Comparison of ENCODE assay signal across 11 cellular contexts in the genomic region with DNA sequence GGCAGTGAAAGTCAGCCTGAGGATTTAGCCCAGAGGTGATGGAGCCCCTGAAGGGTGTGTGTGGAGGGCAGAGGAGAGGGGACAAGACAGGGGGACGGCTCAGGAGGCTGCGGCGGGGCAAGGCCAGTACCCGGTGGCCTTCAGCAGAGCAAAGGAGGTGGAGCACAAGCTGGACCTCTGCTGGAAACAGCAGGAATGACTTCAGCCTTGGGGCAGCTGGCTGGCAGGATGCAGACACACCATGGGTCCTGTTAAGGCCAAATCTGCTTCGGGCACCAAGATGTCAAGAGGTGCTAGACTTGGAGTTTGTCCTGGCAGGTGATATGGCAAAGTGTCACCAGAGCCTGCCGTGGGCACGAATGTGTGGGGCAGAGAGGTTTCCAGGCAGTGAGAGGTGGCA.
DNase-seq lines count a peak whose midpoint lies in the region; ATAC-seq and TF ChIP-seq lines count a peak whose summit lies in the region.
"Had no signal": no experiment of that assay in that cellular context is flagged by ENCODE, and none has a peak within 500 bp of the region (broad histone marks: within the 10 kb centered on the region; RNA-seq: fewer than 3 reads in every experiment).

No MANE protein-coding gene starts in this region.

- no peaks in the 10 kb centered on the region for H3K27me3 Mint-ChIP-seq in activated CD4-positive, alpha-beta T cell treated with anti-CD3 and anti-CD28 coated beads, Interleukin-2, amount 10 ng/mL, durations not matched to agents 7 days and 5 days
- no peaks in the 10 kb centered on the region for H3K27me3 Mint-ChIP-seq in WTC11 (ENCODE audit: low read depth)

- H3K9ac ChIP-seq in stomach smooth muscle (ENCODE audit: low read length in 2 of 2) = peak overlapping the region in 1 of 2 donors; percentile 3

- DNase-seq in activated CD4-positive, alpha-beta T cell treated with anti-CD3 and anti-CD28 coated beads, Interleukin-2, amount 10 ng/mL, durations not matched to agents 7 days and 5 days = no peak
- DNase-seq in activated CD4-positive, alpha-beta T cell treated with anti-CD3 and anti-CD28 coated beads, Interleukin-2, amount 50 U/mL, for 48 hours = no peak
- DNase-seq in WTC11 (ENCODE audit: low spot score) (no peak), foreskin keratinocyte (no peak)
- no peak for DNase-seq in activated effector memory CD4-positive, alpha-beta T cell treated with Interleukin-2 at 50 U/mL for 16 hours
- DNase-seq: activated CD4-positive, alpha-beta T cell treated with anti-CD3 and anti-CD28 coated beads for 1 hour; NCI-H2081 treated with DMSO at 0.1 percent for 48 hours had no signal

- H3K4me3 ChIP-seq in stomach smooth muscle (ENCODE audit: low read length in 2 of 2) = no peak overlapping the region
- H3K4me3 ChIP-seq: cardiac muscle cell had no signal

- CTCF ChIA-PET in activated CD4-positive, alpha-beta T cell treated with anti-CD3 and anti-CD28 coated beads, Interleukin-2, amount 10 ng/mL, durations not matched to agents 7 days and 5 days (lab: Charles Lee) = interaction anchor here (1.4 to 1.7 kb wide), 2 partner anchors 12 to 35 kb away, joined by 3 to 5 read pairs; no protein-coding TSS in a partner anchor
- CTCF ChIA-PET in WTC11 (lab: Charles Lee) = interaction anchor here (0.7 to 1.7 kb wide), 3 partner anchors 31 to 60 kb away, joined by 3 to 5 read pairs (median 4); no protein-coding TSS in a partner anchor

- H3K27me3 ChIP-seq in foreskin keratinocyte (no peaks in the 10 kb centered on the region), stomach smooth muscle (ENCODE audit: control insufficient read depth in 1 of 2, insufficient read depth in 2 of 2, low read length in 2 of 2) (no peaks in the 10 kb centered on the region)
- H3K27me3 ChIP-seq: cardiac muscle cell had no signal

- POLR2A ChIA-PET in activated CD4-positive, alpha-beta T cell treated with anti-CD3 and anti-CD28 coated beads, Interleukin-2, amount 10 ng/mL, durations not matched to agents 7 days and 5 days (lab: Charles Lee) = no interaction called here
- POLR2A ChIA-PET in WTC11 (lab: Charles Lee) = interaction anchor here (0.5 kb wide), 1 partner anchor 462 kb away, joined by 3 read pairs; no protein-coding TSS in a partner anchor

- H3K4me1 ChIP-seq in foreskin keratinocyte (peaks cover 3% of the 10 kb centered on the region), stomach smooth muscle (ENCODE audit: control insufficient read depth, insufficient read depth, low read length) (peaks cover 22% of the 10 kb centered on the region)

- peak overlapping the region; percentile 47 for H3K27ac Mint-ChIP-seq in activated CD4-positive, alpha-beta T cell treated with anti-CD3 and anti-CD28 coated beads, Interleukin-2, amount 10 ng/mL, durations not matched to agents 7 days and 5 days
- H3K27ac Mint-ChIP-seq in WTC11 = no peak overlapping the region; the same call in 1 of the 2 replicates

- TF ChIP-seq CTCF in WTC11 (IDR thresholded peaks at IDR 0.05) = no peak
- TF ChIP-seq CTCF in foreskin keratinocyte (conservative IDR thresholded peaks at IDR 0.05) = peak; percentile 3

- H3K4me3 Mint-ChIP-seq in activated CD4-positive, alpha-beta T cell treated with anti-CD3 and anti-CD28 coated beads, Interleukin-2, amount 10 ng/mL, durations not matched to agents 7 days and 5 days = peak overlapping the region; percentile 97
- H3K4me3 Mint-ChIP-seq in WTC11 = no peak overlapping the region

- peaks cover 8 to 44% of the 10 kb centered on the region in 2 donors for H3K36me3 ChIP-seq in stomach smooth muscle (ENCODE audit: control insufficient read depth in 2 of 2, insufficient read depth in 2 of 2, low read length in 2 of 2)
- H3K36me3 ChIP-seq: cardiac muscle cell had no signal

- peaks cover 75% of the 10 kb centered on the region for H3K4me1 Mint-ChIP-seq in activated CD4-positive, alpha-beta T cell treated with anti-CD3 and anti-CD28 coated beads, Interleukin-2, amount 10 ng/mL, durations not matched to agents 7 days and 5 days
- no peaks in the 10 kb centered on the region for H3K4me1 Mint-ChIP-seq in WTC11

- ATAC-seq in WTC11 = peak; percentile 43
- no peak for ATAC-seq in foreskin keratinocyte
- no peak for ATAC-seq in GM18502 (IDR thresholded peaks at IDR 0.05; ENCODE audit: poor library complexity, unreplicated experiment)
- ATAC-seq in GM18498 (IDR thresholded peaks at IDR 0.05; ENCODE audit: unreplicated experiment) = no peak

- no peaks in the 10 kb centered on the region for H3K9me3 ChIP-seq in stomach smooth muscle (ENCODE audit: control insufficient read depth in 2 of 2, low read length in 2 of 2)

- H3K9me3 Mint-ChIP-seq in activated CD4-positive, alpha-beta T cell treated with anti-CD3 and anti-CD28 coated beads, Interleukin-2, amount 10 ng/mL, durations not matched to agents 7 days and 5 days = no peaks in the 10 kb centered on the region
- no peaks in the 10 kb centered on the region for H3K9me3 Mint-ChIP-seq in WTC11

- H3K27ac ChIP-seq in foreskin keratinocyte (no peak overlapping the region), stomach smooth muscle (ENCODE audit: low read length) (peak overlapping the region; percentile 41)
- H3K27ac ChIP-seq: cardiac muscle cell had no signal

- H3K36me3 Mint-ChIP-seq in activated CD4-positive, alpha-beta T cell treated with anti-CD3 and anti-CD28 coated beads, Interleukin-2, amount 10 ng/mL, durations not matched to agents 7 days and 5 days (ENCODE audit: low read depth) = peaks cover 86% of the 10 kb centered on the region
- no peaks in the 10 kb centered on the region for H3K36me3 Mint-ChIP-seq in WTC11

TF ChIP-seq in WTC11, 78 proteins besides CTCF, POLR2A, EP300 and RAD21:
- TF ChIP-seq TEAD4 (CRISPR knock-in tag; IDR thresholded peaks at IDR 0.05) (no peak), GABPB1 (CRISPR knock-in tag; IDR thresholded peaks at IDR 0.05) (no peak), ZNF671 (CRISPR knock-in tag; IDR thresholded peaks at IDR 0.05) (no peak), ATF1 (CRISPR knock-in tag; IDR thresholded peaks at IDR 0.05) (no peak), GTF2I (CRISPR knock-in tag; conservative IDR thresholded peaks at IDR 0.05) (no peak), ZNF219 (CRISPR knock-in tag; IDR thresholded peaks at IDR 0.05; ENCODE audit: borderline replicate concordance) (no peak), SMAD4 (CRISPR knock-in tag; IDR thresholded peaks at IDR 0.05) (no peak), ZNF232 (CRISPR knock-in tag; IDR thresholded peaks at IDR 0.05) (no peak)
- TF ChIP-seq, protein P1, sequence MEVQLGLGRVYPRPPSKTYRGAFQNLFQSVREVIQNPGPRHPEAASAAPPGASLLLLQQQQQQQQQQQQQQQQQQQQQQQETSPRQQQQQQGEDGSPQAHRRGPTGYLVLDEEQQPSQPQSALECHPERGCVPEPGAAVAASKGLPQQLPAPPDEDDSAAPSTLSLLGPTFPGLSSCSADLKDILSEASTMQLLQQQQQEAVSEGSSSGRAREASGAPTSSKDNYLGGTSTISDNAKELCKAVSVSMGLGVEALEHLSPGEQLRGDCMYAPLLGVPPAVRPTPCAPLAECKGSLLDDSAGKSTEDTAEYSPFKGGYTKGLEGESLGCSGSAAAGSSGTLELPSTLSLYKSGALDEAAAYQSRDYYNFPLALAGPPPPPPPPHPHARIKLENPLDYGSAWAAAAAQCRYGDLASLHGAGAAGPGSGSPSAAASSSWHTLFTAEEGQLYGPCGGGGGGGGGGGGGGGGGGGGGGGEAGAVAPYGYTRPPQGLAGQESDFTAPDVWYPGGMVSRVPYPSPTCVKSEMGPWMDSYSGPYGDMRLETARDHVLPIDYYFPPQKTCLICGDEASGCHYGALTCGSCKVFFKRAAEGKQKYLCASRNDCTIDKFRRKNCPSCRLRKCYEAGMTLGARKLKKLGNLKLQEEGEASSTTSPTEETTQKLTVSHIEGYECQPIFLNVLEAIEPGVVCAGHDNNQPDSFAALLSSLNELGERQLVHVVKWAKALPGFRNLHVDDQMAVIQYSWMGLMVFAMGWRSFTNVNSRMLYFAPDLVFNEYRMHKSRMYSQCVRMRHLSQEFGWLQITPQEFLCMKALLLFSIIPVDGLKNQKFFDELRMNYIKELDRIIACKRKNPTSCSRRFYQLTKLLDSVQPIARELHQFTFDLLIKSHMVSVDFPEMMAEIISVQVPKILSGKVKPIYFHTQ (CRISPR knock-in tag; IDR thresholded peaks at IDR 0.05) = no peak
- TF ChIP-seq, protein P2, sequence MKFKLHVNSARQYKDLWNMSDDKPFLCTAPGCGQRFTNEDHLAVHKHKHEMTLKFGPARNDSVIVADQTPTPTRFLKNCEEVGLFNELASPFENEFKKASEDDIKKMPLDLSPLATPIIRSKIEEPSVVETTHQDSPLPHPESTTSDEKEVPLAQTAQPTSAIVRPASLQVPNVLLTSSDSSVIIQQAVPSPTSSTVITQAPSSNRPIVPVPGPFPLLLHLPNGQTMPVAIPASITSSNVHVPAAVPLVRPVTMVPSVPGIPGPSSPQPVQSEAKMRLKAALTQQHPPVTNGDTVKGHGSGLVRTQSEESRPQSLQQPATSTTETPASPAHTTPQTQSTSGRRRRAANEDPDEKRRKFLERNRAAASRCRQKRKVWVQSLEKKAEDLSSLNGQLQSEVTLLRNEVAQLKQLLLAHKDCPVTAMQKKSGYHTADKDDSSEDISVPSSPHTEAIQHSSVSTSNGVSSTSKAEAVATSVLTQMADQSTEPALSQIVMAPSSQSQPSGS (CRISPR knock-in tag; IDR thresholded peaks at IDR 0.05; ENCODE audit: borderline replicate concordance, low read depth) = no peak
- TF ChIP-seq, protein P3, sequence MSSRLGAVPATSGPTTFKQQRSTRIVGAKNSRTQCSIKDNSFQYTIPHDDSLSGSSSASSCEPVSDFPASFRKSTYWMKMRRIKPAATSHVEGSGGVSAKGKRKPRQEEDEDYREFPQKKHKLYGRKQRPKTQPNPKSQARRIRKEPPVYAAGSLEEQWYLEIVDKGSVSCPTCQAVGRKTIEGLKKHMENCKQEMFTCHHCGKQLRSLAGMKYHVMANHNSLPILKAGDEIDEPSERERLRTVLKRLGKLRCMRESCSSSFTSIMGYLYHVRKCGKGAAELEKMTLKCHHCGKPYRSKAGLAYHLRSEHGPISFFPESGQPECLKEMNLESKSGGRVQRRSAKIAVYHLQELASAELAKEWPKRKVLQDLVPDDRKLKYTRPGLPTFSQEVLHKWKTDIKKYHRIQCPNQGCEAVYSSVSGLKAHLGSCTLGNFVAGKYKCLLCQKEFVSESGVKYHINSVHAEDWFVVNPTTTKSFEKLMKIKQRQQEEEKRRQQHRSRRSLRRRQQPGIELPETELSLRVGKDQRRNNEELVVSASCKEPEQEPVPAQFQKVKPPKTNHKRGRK (CRISPR knock-in tag; IDR thresholded peaks at IDR 0.05; ENCODE audit: borderline replicate concordance) = no peak
